ENCODE assay signal across 19 cellular contexts in the genomic region with DNA sequence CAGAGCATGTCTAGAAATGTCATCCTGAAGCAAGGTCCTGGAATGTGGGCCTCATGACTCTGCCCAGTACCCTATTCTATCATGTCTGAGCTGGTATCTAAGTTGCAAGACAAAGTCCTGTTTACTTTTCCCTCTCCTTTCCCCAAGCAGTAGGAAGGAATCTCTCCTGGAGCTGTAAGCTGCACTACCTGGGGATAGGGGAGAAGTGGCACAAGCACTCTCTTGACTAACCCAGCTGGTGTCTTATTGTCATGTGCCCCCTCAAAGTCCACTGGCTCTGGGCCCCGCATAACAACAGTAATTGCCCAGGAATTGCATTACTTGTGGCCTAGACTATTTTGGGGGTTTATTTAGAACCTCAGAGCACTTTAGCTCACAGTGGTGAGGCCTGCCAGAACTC.
DNase-seq lines count a peak whose midpoint lies in the region; ATAC-seq and TF ChIP-seq lines count a peak whose summit lies in the region.
"Had no signal": no experiment of that assay in that cellular context is flagged by ENCODE, and none has a peak within 500 bp of the region (broad histone marks: within the 10 kb centered on the region; RNA-seq: fewer than 3 reads in every experiment).

No MANE protein-coding gene starts in this region.

- H3K27me3 Mint-ChIP-seq in GM23338 (ENCODE audit: insufficient read depth, low read depth, poor library complexity): peaks cover 2% of the 10 kb centered on the region
- H3K27me3 Mint-ChIP-seq in endodermal cell (ENCODE audit: insufficient read depth): no peaks in the 10 kb centered on the region
- H3K27me3 Mint-ChIP-seq: B cell; CD4-positive, alpha-beta T cell had no signal

- DNase-seq in GM23338 (ENCODE audit: low spot score) (no peak), endodermal cell (no peak), hepatocyte (ENCODE audit: low spot score) (peak; percentile 11), iPS DF 19.7 (ENCODE audit: low read depth, low spot score) (peak; percentile 15), GM13977 (ENCODE audit: low spot score) (no peak), T-helper 2 cell (no peak), nucleus accumbens (lab: John Stamatoyannopoulos, UW) (no peak)
- DNase-seq: AML-193; Caco-2; Calu3; CD4-positive, alpha-beta T cell; CD8-positive, alpha-beta T cell; DMS79 treated with DMSO at 0.1 percent for 48 hours; GF-D8 had no signal

- no peak overlapping the region for H3K27ac ChIP-seq in GM23338 (ENCODE audit: low read depth)
- no peak overlapping the region for H3K27ac ChIP-seq in endodermal cell (ENCODE audit: low read depth, low read length)
- no peak overlapping the region for H3K27ac ChIP-seq in hepatocyte
- H3K27ac ChIP-seq: 22Rv1; A549; BLaER1 treated with 17β-estradiol and CSF1 and Interleukin-3, amounts not matched to agents 10 nM and 100 nM; C4-2B had no signal

- peak; percentile 54; the same call in 2 of the 3 replicates for ATAC-seq in GM23338
- ATAC-seq: A549; CD8-positive, alpha-beta T cell had no signal

- in situ Hi-C loops in GM13977 (cut with MboI; ENCODE audit: low pct_unique_long_range_greater_than_20kb, low sequenced_read_pairs, unreplicated experiment): no loop called here

- H3K27ac Mint-ChIP-seq in GM23338 (no peak overlapping the region), endodermal cell (no peak overlapping the region)
- H3K27ac Mint-ChIP-seq: B cell; CD4-positive, alpha-beta T cell; CD8-positive, alpha-beta T cell had no signal

- H3K79me2 ChIP-seq in GM23338 (replicated peaks; ENCODE audit: insufficient read depth): no peaks in the 10 kb centered on the region
- H3K79me2 ChIP-seq in hepatocyte: no peaks in the 10 kb centered on the region

- H3K9me2 ChIP-seq in GM23338 (ENCODE audit: insufficient read depth) (peaks cover 9% of the 10 kb centered on the region; the same call in 1 of the 2 replicates), hepatocyte (replicated peaks; ENCODE audit: insufficient read depth) (no peaks in the 10 kb centered on the region)

- H3K4me3 Mint-ChIP-seq in GM23338 (no peak overlapping the region), endodermal cell (no peak overlapping the region)
- H3K4me3 Mint-ChIP-seq: B cell; CD4-positive, alpha-beta T cell; CD8-positive, alpha-beta T cell had no signal

- H3K4me1 ChIP-seq in GM23338 (ENCODE audit: insufficient read depth): no peaks in the 10 kb centered on the region
- H3K4me1 ChIP-seq in endodermal cell (ENCODE audit: control insufficient read depth, insufficient read depth, low read length): no peaks in the 10 kb centered on the region
- H3K4me1 ChIP-seq in hepatocyte (ENCODE audit: insufficient read depth): no peaks in the 10 kb centered on the region
- H3K4me1 ChIP-seq: A549; BLaER1 treated with 17β-estradiol and CSF1 and Interleukin-3, amounts not matched to agents 10 nM and 100 nM; Caco-2 had no signal

- H4K20me1 ChIP-seq in GM23338 (replicated peaks; ENCODE audit: insufficient read depth): no peaks in the 10 kb centered on the region
- H4K20me1 ChIP-seq in hepatocyte (ENCODE audit: insufficient read depth, poor library complexity, severe bottlenecking): no peaks in the 10 kb centered on the region
- H4K20me1 ChIP-seq: BLaER1 treated with 17β-estradiol and CSF1 and Interleukin-3, amounts not matched to agents 10 nM and 100 nM had no signal

- H3K36me3 ChIP-seq in GM23338 (ENCODE audit: insufficient read depth) (peaks cover 5% of the 10 kb centered on the region; the same call in 1 of the 2 replicates), endodermal cell (ENCODE audit: control insufficient read depth, insufficient read depth, low read length) (no peaks in the 10 kb centered on the region), hepatocyte (replicated peaks; ENCODE audit: insufficient read depth, low read depth) (no peaks in the 10 kb centered on the region)
- H3K36me3 ChIP-seq: BLaER1 treated with 17β-estradiol and CSF1 and Interleukin-3, amounts not matched to agents 10 nM and 100 nM had no signal

- peaks cover 6% of the 10 kb centered on the region; the same call in 1 of the 3 replicates for H3K4me1 Mint-ChIP-seq in GM23338
- H3K4me1 Mint-ChIP-seq in endodermal cell: peaks cover 29% of the 10 kb centered on the region
- H3K4me1 Mint-ChIP-seq: B cell had no signal

- H3K36me3 Mint-ChIP-seq in GM23338 (ENCODE audit: low read depth): peaks cover 8% of the 10 kb centered on the region; the same call in 2 of the 3 replicates
- H3K36me3 Mint-ChIP-seq in endodermal cell (ENCODE audit: low read depth): peaks cover 22% of the 10 kb centered on the region
- H3K36me3 Mint-ChIP-seq: CD8-positive, alpha-beta T cell had no signal

- H3K4me3 ChIP-seq in GM23338 (no peak overlapping the region), endodermal cell (ENCODE audit: low read length) (peak overlapping the region; percentile 17), hepatocyte (no peak overlapping the region)
- H3K4me3 ChIP-seq: A549; BLaER1 treated with 17β-estradiol and CSF1 and Interleukin-3, amounts not matched to agents 10 nM and 100 nM had no signal

- 83 to 96% methylated on average over 1 of the region's 1 CpG for WGBS in endodermal cell (ENCODE audit: insufficient coverage in 1 of 2, insufficient read length in 1 of 2), 2 experiments
- WGBS in hepatocyte (ENCODE audit: low lambda C conversion rate, missing lambda C conversion rate): 25% methylated on average over 1 of the region's 1 CpG

- H3K9me3 Mint-ChIP-seq in GM23338: peaks cover 14% of the 10 kb centered on the region; the same call in 2 of the 3 replicates
- peaks cover 40% of the 10 kb centered on the region for H3K9me3 Mint-ChIP-seq in endodermal cell

- H3K9me3 ChIP-seq in endodermal cell (ENCODE audit: control insufficient read depth, low read length): peaks cover 28% of the 10 kb centered on the region
- no peaks in the 10 kb centered on the region for H3K9me3 ChIP-seq in hepatocyte (ENCODE audit: low read depth)
- H3K9me3 ChIP-seq: Caco-2 had no signal

- no peak overlapping the region for H3K4me2 ChIP-seq in GM23338
- no peak overlapping the region for H3K4me2 ChIP-seq in hepatocyte
- H3K4me2 ChIP-seq: A549; BLaER1 treated with 17β-estradiol and CSF1 and Interleukin-3, amounts not matched to agents 10 nM and 100 nM had no signal

- TF ChIP-seq CTCF in GM23338 (conservative IDR thresholded peaks at IDR 0.05; ENCODE audit: low read depth in 2 of 2) (no peak), endodermal cell (conservative IDR thresholded peaks at IDR 0.05) (no peak), hepatocyte (IDR thresholded peaks at IDR 0.05; ENCODE audit: poor library complexity) (no peak), GM13977 (IDR thresholded peaks at IDR 0.05; ENCODE audit: extremely low read depth, insufficient read depth, missing control alignments) (no peak)

- H3K9ac ChIP-seq in endodermal cell (ENCODE audit: extremely low read depth, low read length, poor library complexity, severe bottlenecking): no peak overlapping the region
- H3K9ac ChIP-seq: BLaER1 treated with 17β-estradiol and CSF1 and Interleukin-3, amounts not matched to agents 10 nM and 100 nM had no signal

- no peaks in the 10 kb centered on the region for H3F3A ChIP-seq in GM23338 (replicated peaks; ENCODE audit: low read depth)

- no peaks in the 10 kb centered on the region for H3K27me3 ChIP-seq in GM23338 (ENCODE audit: insufficient read depth)
- no peaks in the 10 kb centered on the region for H3K27me3 ChIP-seq in endodermal cell (ENCODE audit: control insufficient read depth, insufficient read depth, low read length, poor library complexity, severe bottlenecking)
- no peaks in the 10 kb centered on the region for H3K27me3 ChIP-seq in hepatocyte
- H3K27me3 ChIP-seq: BLaER1 treated with 17β-estradiol and CSF1 and Interleukin-3, amounts not matched to agents 10 nM and 100 nM had no signal

- H2AFZ ChIP-seq in GM23338 (no peak overlapping the region; the same call in 1 of the 2 replicates), hepatocyte (no peak overlapping the region)

Comparison
In these comparisons a context has a peak if more than half of its experiments do, and no peak if none do; other contexts are left out.
1. DNase-seq: peak in hepatocyte (single experiment) and iPS DF 19.7 (single experiment); none in GM23338 (single experiment), endodermal cell (single experiment), GM13977 (single experiment), T-helper 2 cell (0 of 5) and nucleus accumbens (0 of 56).